In genomic region chr3:154666542-154666941, GRCh38 we compare ENCODE assay signal across 9 cellular contexts.
"Had no signal": no experiment of that assay in that cellular context is flagged by ENCODE, and none has a peak within 500 bp of the region (broad histone marks: within the 10 kb centered on the region; RNA-seq: fewer than 3 reads in every experiment).

No MANE protein-coding gene starts in this region.

- ATAC-seq: HCT116, HepG2 had no signal

- H3K4me3 Mint-ChIP-seq: HFFc6, IgD-negative memory B cell had no signal

- H3K27ac ChIP-seq: HL-60 had no signal

- H3K4me3 ChIP-seq: HAP-1 had no signal

- FAIRE-seq: HepG2 had no signal

- H3K4me1 Mint-ChIP-seq: IgD-negative memory B cell had no signal

- H3K36me3 ChIP-seq: HAP-1 had no signal

- H3K9me3 ChIP-seq: HAP-1 had no signal

- DNase-seq: GOT3, H7, HFFc6, KBM-7 had no signal

- H3K27me3 Mint-ChIP-seq: IgD-negative memory B cell had no signal

- H3K36me3 Mint-ChIP-seq: IgD-negative memory B cell had no signal

- H3K27ac Mint-ChIP-seq: HFFc6, IgD-negative memory B cell had no signal
